In genomic region chr6:11682525-11682924, GRCh38 we compare ENCODE assay signal across 10 cellular contexts.
"Had no signal": no experiment of that assay in that cellular context is flagged by ENCODE, and none has a peak within 500 bp of the region (broad histone marks: within the 10 kb centered on the region; RNA-seq: fewer than 3 reads in every experiment).

No MANE protein-coding gene starts in this region.

- H3K4me3 ChIP-seq: psoas muscle, spleen, suprapubic skin had no signal

- H3K27me3 ChIP-seq: spleen, suprapubic skin had no signal

- H3K36me3 ChIP-seq: spleen, suprapubic skin had no signal

- H3K27ac ChIP-seq: epithelial cell of prostate, psoas muscle, spleen, suprapubic skin had no signal

- H3K9me3 ChIP-seq: psoas muscle, suprapubic skin had no signal

- DNase-seq: activated CD4-positive, alpha-beta T cell treated with anti-CD3 and anti-CD28 coated beads, Interleukin-2, amount 50 U/mL, for 1 hour; activated CD8-positive, alpha-beta memory T cell treated with anti-CD3 and anti-CD28 coated beads for 24 hours; activated naive CD8-positive, alpha-beta T cell treated with anti-CD3 and anti-CD28 coated beads, Interleukin-2, amount 10 ng/mL, durations not matched to agents 7 days and 5 days; effector memory CD8-positive, alpha-beta T cell; hippocampal formation; midbrain; psoas muscle; spleen had no signal

- H3K4me1 ChIP-seq: psoas muscle, spleen, suprapubic skin had no signal
